Comparison of ENCODE assay signal across 8 cellular contexts in the genomic region with DNA sequence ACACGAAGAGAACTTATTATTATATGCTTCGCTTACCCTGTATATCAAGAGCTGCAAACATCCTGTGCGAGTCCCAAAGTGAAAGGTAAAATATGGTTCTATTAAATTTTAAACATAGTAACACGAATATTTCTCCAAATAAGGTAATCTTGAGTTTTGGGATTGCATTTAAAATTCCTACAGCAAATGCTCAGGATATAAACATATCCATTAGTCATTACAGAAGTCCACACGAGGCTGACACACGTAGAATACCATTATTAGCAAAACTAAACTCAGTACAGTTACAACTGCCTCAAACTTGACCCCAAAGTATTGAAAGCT. TPM values are rescaled to one million over a fixed set of nuclear protein-coding genes. Genes with fewer than 3 reads are reported as not detected.
DNase-seq lines count a peak whose midpoint lies in the region; ATAC-seq and TF ChIP-seq lines count a peak whose summit lies in the region.

No MANE protein-coding gene starts in this region.

- H3K36me3 Mint-ChIP-seq in brain: peaks cover 9% of the 10 kb centered on the region
- peaks cover 10% of the 10 kb centered on the region for H3K36me3 Mint-ChIP-seq in natural killer cell treated with Interleukin-12 subunit alpha and Interleukin-12 subunit beta and Interleukin-15 and Interleukin-18, amount 100 ng/mL, for 72 hours

- DNase-seq in natural killer cell treated with Interleukin-12 subunit alpha and Interleukin-12 subunit beta and Interleukin-15 and Interleukin-18, amount 100 ng/mL, for 72 hours (ENCODE audit: low spot score): no peak
- DNase-seq in GM20000 (ENCODE audit: low spot score) (no peak), 8988T (no peak), cortex of kidney (lab: John Stamatoyannopoulos, UW) (no peak)

- peaks cover 44% of the 10 kb centered on the region for H3K4me1 Mint-ChIP-seq in brain
- peaks cover 28 to 53% of the 10 kb centered on the region in 2 donors for H3K4me1 Mint-ChIP-seq in natural killer cell treated with Interleukin-12 subunit alpha and Interleukin-12 subunit beta and Interleukin-15 and Interleukin-18, amount 100 ng/mL, for 72 hours (ENCODE audit: low read depth in 2 of 2)

- TF ChIP-seq CTCF in brain (conservative IDR thresholded peaks at IDR 0.05): no peak
- no peak for TF ChIP-seq CTCF in GM20000 (IDR thresholded peaks at IDR 0.05; ENCODE audit: extremely low read depth, missing control alignments)

- H3K9me3 Mint-ChIP-seq in brain: peaks cover 0 to 2% (median 0%) of the 10 kb centered on the region in 5 experiments
- no peaks in the 10 kb centered on the region for H3K9me3 Mint-ChIP-seq in natural killer cell treated with Interleukin-12 subunit alpha and Interleukin-12 subunit beta and Interleukin-15 and Interleukin-18, amount 100 ng/mL, for 72 hours

- ATAC-seq in GM19372 (IDR thresholded peaks at IDR 0.05; ENCODE audit: low read depth, unreplicated experiment) (peak; percentile 6), HG03354 (IDR thresholded peaks at IDR 0.05; ENCODE audit: poor library complexity, severe bottlenecking, unreplicated experiment) (peak; percentile 3), GM19328 (IDR thresholded peaks at IDR 0.05; ENCODE audit: unreplicated experiment) (no peak)
- no peak for ATAC-seq in natural killer cell treated with Interleukin-12 subunit alpha and Interleukin-12 subunit beta and Interleukin-15 and Interleukin-18, amount 100 ng/mL, for 72 hours

- H3K27ac Mint-ChIP-seq in brain: peak overlapping the region; percentile 96 to 99 (median 98)
- H3K27ac Mint-ChIP-seq in natural killer cell treated with Interleukin-12 subunit alpha and Interleukin-12 subunit beta and Interleukin-15 and Interleukin-18, amount 100 ng/mL, for 72 hours: peak overlapping the region; percentile 90 to 98

- no peaks in the 10 kb centered on the region for H3K27me3 Mint-ChIP-seq in brain
- peaks cover 0 to 9% of the 10 kb centered on the region in 2 donors for H3K27me3 Mint-ChIP-seq in natural killer cell treated with Interleukin-12 subunit alpha and Interleukin-12 subunit beta and Interleukin-15 and Interleukin-18, amount 100 ng/mL, for 72 hours

- H3K4me3 Mint-ChIP-seq in brain: peak overlapping the region; percentile 96 to 98 (median 97)
- peak overlapping the region; percentile 100 for H3K4me3 Mint-ChIP-seq in natural killer cell treated with Interleukin-12 subunit alpha and Interleukin-12 subunit beta and Interleukin-15 and Interleukin-18, amount 100 ng/mL, for 72 hours

RNA-seq across cellular contexts. Expression of a gene that starts 0.3 kb away (rescaled TPM):
- 21.0 TPM for polyA plus RNA-seq in brain (ENCODE audit: insufficient read depth, low read depth, low replicate concordance)
- 10 to 100 TPM; 12.5 to 20.3 TPM for total RNA-seq in natural killer cell treated with Interleukin-12 subunit alpha and Interleukin-12 subunit beta and Interleukin-15 and Interleukin-18, amount 100 ng/mL, for 72 hours

Comparison
In these comparisons a context has a peak if more than half of its experiments do, and no peak if none do; other contexts are left out.
1. ATAC-seq: peak in GM19372 (single experiment) and HG03354 (single experiment); none in natural killer cell treated with Interleukin-12 subunit alpha and Interleukin-12 subunit beta and Interleukin-15 and Interleukin-18, amount 100 ng/mL, for 72 hours (0 of 2) and GM19328 (single experiment).